ENCODE assay signal across 1 cellular context in genomic region chr1:205488074-205488723, GRCh38.
TF ChIP-seq lines count a peak whose summit lies in the region.

No MANE protein-coding gene starts in this region.

TF ChIP-seq in HepG2, 621 proteins besides CTCF, POLR2A, EP300 and RAD21 (continued from another document and continues in another):
- TF ChIP-seq ATF2 (CRISPR knock-in tag; IDR thresholded peaks at IDR 0.05) (peak; percentile 40; the same call in 1 of the 2 replicates), ZNF44 (CRISPR knock-in tag; IDR thresholded peaks at IDR 0.05) (no peak; the same call in 1 of the 2 replicates), CEBPB (IDR thresholded peaks at IDR 0.05; ENCODE audit: borderline replicate concordance, low read depth, low read length) (peak; percentile 72), ZBTB21 (CRISPR knock-in tag; IDR thresholded peaks at IDR 0.05) (no peak), DRAP1 (CRISPR knock-in tag; IDR thresholded peaks at IDR 0.05) (0 out of 2 replicates have a peak, but pooled peaks have one; percentile 16), ZMYM3 (CRISPR knock-in tag; IDR thresholded peaks at IDR 0.05) (no peak), MIER2 (CRISPR knock-in tag; IDR thresholded peaks at IDR 0.05) (peak; percentile 93), ZFP36L1 (CRISPR knock-in tag; IDR thresholded peaks at IDR 0.05) (no peak), ZNF75D (CRISPR knock-in tag; IDR thresholded peaks at IDR 0.05; ENCODE audit: borderline replicate concordance) (no peak), NFE2L1 (CRISPR knock-in tag; IDR thresholded peaks at IDR 0.05; ENCODE audit: borderline replicate concordance) (no peak), KDM4B (CRISPR knock-in tag; IDR thresholded peaks at IDR 0.05) (0 out of 2 replicates have a peak, but pooled peaks have one; percentile 25), CCAR2 (optimal IDR thresholded peaks at IDR 0.05; ENCODE audit: low read depth, low read length) (no peak), CEBPG (CRISPR knock-in tag; IDR thresholded peaks at IDR 0.05) (peak; percentile 73), ZNF30 (CRISPR knock-in tag; IDR thresholded peaks at IDR 0.05) (no peak), GPBP1L1 (CRISPR knock-in tag; IDR thresholded peaks at IDR 0.05) (no peak), MAX (IDR thresholded peaks at IDR 0.05) (no peak), ZNF33B (CRISPR knock-in tag; IDR thresholded peaks at IDR 0.05) (no peak), SALL1 (CRISPR knock-in tag; IDR thresholded peaks at IDR 0.05) (peak; percentile 55), CHD4 (IDR thresholded peaks at IDR 0.05; ENCODE audit: borderline replicate concordance, low read length) (no peak), RXRB (CRISPR knock-in tag; IDR thresholded peaks at IDR 0.05; ENCODE audit: borderline replicate concordance) (0 out of 2 replicates have a peak, but pooled peaks have one; percentile 26), ONECUT2 (CRISPR knock-in tag; IDR thresholded peaks at IDR 0.05) (no peak), FOSL2 (CRISPR knock-in tag; IDR thresholded peaks at IDR 0.05) (peak; percentile 23; the same call in 1 of the 2 replicates), PHF8 (CRISPR knock-in tag; IDR thresholded peaks at IDR 0.05) (no peak), JARID2 (CRISPR knock-in tag; IDR thresholded peaks at IDR 0.05; ENCODE audit: insufficient replicate concordance) (no peak), SOX13 (IDR thresholded peaks at IDR 0.05) (no peak), SOX13 (CRISPR knock-in tag; conservative IDR thresholded peaks at IDR 0.05 in 1 of 2, IDR thresholded peaks at IDR 0.05 in 1 of 2) (0 out of 4 replicates have a peak, but pooled peaks of 1 of the 2 experiments have one; percentile 7), ZNF770 (CRISPR knock-in tag; IDR thresholded peaks at IDR 0.05) (peak; percentile 46; the same call in 1 of the 2 replicates), ZNF318 (CRISPR knock-in tag; IDR thresholded peaks at IDR 0.05) (peak; percentile 62; the same call in 1 of the 2 replicates), FOXK1 (CRISPR knock-in tag; IDR thresholded peaks at IDR 0.05; ENCODE audit: borderline replicate concordance, low read depth) (no peak), ZNF740 (CRISPR knock-in tag; IDR thresholded peaks at IDR 0.05) (no peak), ZNF230 (CRISPR knock-in tag; IDR thresholded peaks at IDR 0.05) (no peak), HDAC2 (CRISPR knock-in tag; IDR thresholded peaks at IDR 0.05) (peak; percentile 40; the same call in 1 of the 2 replicates), NCOA2 (CRISPR knock-in tag; IDR thresholded peaks at IDR 0.05) (0 out of 2 replicates have a peak, but pooled peaks have one; percentile 19), ZNF160 (CRISPR knock-in tag; IDR thresholded peaks at IDR 0.05) (no peak), ZNF619 (CRISPR knock-in tag; IDR thresholded peaks at IDR 0.05) (no peak), MAFG (CRISPR knock-in tag; IDR thresholded peaks at IDR 0.05) (no peak), HNF4A (CRISPR knock-in tag; IDR thresholded peaks at IDR 0.05) (peak; percentile 15; the same call in 1 of the 2 replicates), ZNF761 (CRISPR knock-in tag; conservative IDR thresholded peaks at IDR 0.05) (no peak), ZNF569 (CRISPR knock-in tag; IDR thresholded peaks at IDR 0.05; ENCODE audit: borderline replicate concordance) (no peak), ZNF550 (CRISPR knock-in tag; IDR thresholded peaks at IDR 0.05; ENCODE audit: borderline replicate concordance) (peak; percentile 34; the same call in 1 of the 2 replicates), TEAD3 (CRISPR knock-in tag; optimal IDR thresholded peaks at IDR 0.05; ENCODE audit: borderline replicate concordance) (peak; percentile 10), HBP1 (CRISPR knock-in tag; IDR thresholded peaks at IDR 0.05; ENCODE audit: low read depth) (no peak), AHR (CRISPR knock-in tag; IDR thresholded peaks at IDR 0.05) (no peak), THAP8 (CRISPR knock-in tag; IDR thresholded peaks at IDR 0.05; ENCODE audit: borderline replicate concordance) (no peak), ERF (CRISPR knock-in tag; IDR thresholded peaks at IDR 0.05) (peak; percentile 52; the same call in 1 of the 2 replicates), HINFP (CRISPR knock-in tag; IDR thresholded peaks at IDR 0.05; ENCODE audit: low read depth) (0 out of 2 replicates have a peak, but pooled peaks have one; percentile 51), SYNCRIP (IDR thresholded peaks at IDR 0.05; ENCODE audit: insufficient read depth, low read depth, low read length) (no peak), KDM2A (CRISPR knock-in tag; IDR thresholded peaks at IDR 0.05; ENCODE audit: borderline replicate concordance, low read depth) (peak; percentile 66), GATAD2A (CRISPR knock-in tag; IDR thresholded peaks at IDR 0.05) (0 out of 2 replicates have a peak, but pooled peaks have one; percentile 14)
